In genomic region chr3:111335512-111335911, GRCh38 we compare ENCODE assay signal across 2 cellular contexts.
TF ChIP-seq lines count a peak whose summit lies in the region.

No MANE protein-coding gene starts in this region.

TF ChIP-seq in SK-N-SH treated with all-trans-retinoic acid at 6 μM for 48 hours, 23 proteins besides CTCF, POLR2A, EP300 and RAD21 (continued from another document):
- TF ChIP-seq BACH2 (CRISPR knock-in tag; IDR thresholded peaks at IDR 0.05; ENCODE audit: borderline replicate concordance) (no peak), ZNF70 (CRISPR knock-in tag; IDR thresholded peaks at IDR 0.05) (no peak), TCF4 (CRISPR knock-in tag; IDR thresholded peaks at IDR 0.05; ENCODE audit: borderline replicate concordance) (no peak), RARB (CRISPR knock-in tag; IDR thresholded peaks at IDR 0.05) (no peak), POU6F1 (CRISPR knock-in tag; IDR thresholded peaks at IDR 0.05; ENCODE audit: borderline replicate concordance, low read depth) (no peak), ZFP3 (CRISPR knock-in tag; IDR thresholded peaks at IDR 0.05) (no peak)
- TF ChIP-seq, protein P1, sequence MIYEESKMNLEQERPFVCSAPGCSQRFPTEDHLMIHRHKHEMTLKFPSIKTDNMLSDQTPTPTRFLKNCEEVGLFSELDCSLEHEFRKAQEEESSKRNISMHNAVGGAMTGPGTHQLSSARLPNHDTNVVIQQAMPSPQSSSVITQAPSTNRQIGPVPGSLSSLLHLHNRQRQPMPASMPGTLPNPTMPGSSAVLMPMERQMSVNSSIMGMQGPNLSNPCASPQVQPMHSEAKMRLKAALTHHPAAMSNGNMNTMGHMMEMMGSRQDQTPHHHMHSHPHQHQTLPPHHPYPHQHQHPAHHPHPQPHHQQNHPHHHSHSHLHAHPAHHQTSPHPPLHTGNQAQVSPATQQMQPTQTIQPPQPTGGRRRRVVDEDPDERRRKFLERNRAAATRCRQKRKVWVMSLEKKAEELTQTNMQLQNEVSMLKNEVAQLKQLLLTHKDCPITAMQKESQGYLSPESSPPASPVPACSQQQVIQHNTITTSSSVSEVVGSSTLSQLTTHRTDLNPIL (CRISPR knock-in tag; IDR thresholded peaks at IDR 0.05; ENCODE audit: low read depth), result no peak
- TF ChIP-seq, protein P2, sequence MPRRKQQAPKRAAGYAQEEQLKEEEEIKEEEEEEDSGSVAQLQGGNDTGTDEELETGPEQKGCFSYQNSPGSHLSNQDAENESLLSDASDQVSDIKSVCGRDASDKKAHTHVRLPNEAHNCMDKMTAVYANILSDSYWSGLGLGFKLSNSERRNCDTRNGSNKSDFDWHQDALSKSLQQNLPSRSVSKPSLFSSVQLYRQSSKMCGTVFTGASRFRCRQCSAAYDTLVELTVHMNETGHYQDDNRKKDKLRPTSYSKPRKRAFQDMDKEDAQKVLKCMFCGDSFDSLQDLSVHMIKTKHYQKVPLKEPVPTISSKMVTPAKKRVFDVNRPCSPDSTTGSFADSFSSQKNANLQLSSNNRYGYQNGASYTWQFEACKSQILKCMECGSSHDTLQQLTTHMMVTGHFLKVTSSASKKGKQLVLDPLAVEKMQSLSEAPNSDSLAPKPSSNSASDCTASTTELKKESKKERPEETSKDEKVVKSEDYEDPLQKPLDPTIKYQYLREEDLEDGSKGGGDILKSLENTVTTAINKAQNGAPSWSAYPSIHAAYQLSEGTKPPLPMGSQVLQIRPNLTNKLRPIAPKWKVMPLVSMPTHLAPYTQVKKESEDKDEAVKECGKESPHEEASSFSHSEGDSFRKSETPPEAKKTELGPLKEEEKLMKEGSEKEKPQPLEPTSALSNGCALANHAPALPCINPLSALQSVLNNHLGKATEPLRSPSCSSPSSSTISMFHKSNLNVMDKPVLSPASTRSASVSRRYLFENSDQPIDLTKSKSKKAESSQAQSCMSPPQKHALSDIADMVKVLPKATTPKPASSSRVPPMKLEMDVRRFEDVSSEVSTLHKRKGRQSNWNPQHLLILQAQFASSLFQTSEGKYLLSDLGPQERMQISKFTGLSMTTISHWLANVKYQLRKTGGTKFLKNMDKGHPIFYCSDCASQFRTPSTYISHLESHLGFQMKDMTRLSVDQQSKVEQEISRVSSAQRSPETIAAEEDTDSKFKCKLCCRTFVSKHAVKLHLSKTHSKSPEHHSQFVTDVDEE (CRISPR knock-in tag; IDR thresholded peaks at IDR 0.05), result no peak

TF ChIP-seq in SK-N-SH, 30 proteins besides CTCF, POLR2A, EP300 and RAD21 (continued from another document):
- TF ChIP-seq, protein P3, sequence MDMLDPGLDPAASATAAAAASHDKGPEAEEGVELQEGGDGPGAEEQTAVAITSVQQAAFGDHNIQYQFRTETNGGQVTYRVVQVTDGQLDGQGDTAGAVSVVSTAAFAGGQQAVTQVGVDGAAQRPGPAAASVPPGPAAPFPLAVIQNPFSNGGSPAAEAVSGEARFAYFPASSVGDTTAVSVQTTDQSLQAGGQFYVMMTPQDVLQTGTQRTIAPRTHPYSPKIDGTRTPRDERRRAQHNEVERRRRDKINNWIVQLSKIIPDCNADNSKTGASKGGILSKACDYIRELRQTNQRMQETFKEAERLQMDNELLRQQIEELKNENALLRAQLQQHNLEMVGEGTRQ (IDR thresholded peaks at IDR 0.05; ENCODE audit: borderline replicate concordance, low read depth, low read length), result no peak
- no peak for TF ChIP-seq MAX (IDR thresholded peaks at IDR 0.05; ENCODE audit: low read depth)
- no peak for TF ChIP-seq FOXM1 (IDR thresholded peaks at IDR 0.05; ENCODE audit: low read depth)
- TF ChIP-seq TAF1 (IDR thresholded peaks at IDR 0.05; ENCODE audit: borderline replicate concordance, low read depth, low read length), result no peak
- TF ChIP-seq NFIC (IDR thresholded peaks at IDR 0.05; ENCODE audit: borderline replicate concordance), result no peak
- TF ChIP-seq SIN3A (IDR thresholded peaks at IDR 0.05; ENCODE audit: borderline replicate concordance, low read depth, low read length), result no peak
- no peak for TF ChIP-seq FOXJ3 (CRISPR knock-in tag; IDR thresholded peaks at IDR 0.05)
- TF ChIP-seq RXRA (IDR thresholded peaks at IDR 0.05; ENCODE audit: borderline replicate concordance, low read depth), result no peak
- TF ChIP-seq TEAD4 (IDR thresholded peaks at IDR 0.05; ENCODE audit: borderline replicate concordance, insufficient read depth), result no peak
- no peak for TF ChIP-seq MEF2A (IDR thresholded peaks at IDR 0.05; ENCODE audit: borderline replicate concordance, low read depth)
- no peak for TF ChIP-seq EZH2phosphoT487 (IDR thresholded peaks at IDR 0.05; ENCODE audit: borderline replicate concordance, low read depth)
- TF ChIP-seq SMC3 (IDR thresholded peaks at IDR 0.05; ENCODE audit: low read depth, low read length), result no peak
- TF ChIP-seq GABPA (IDR thresholded peaks at IDR 0.05; ENCODE audit: low read depth), result no peak
TF ChIP-seq in SK-N-SH: peak in this region for 0.
